2 cellular contexts compared by ENCODE assay signal in the genomic region with DNA sequence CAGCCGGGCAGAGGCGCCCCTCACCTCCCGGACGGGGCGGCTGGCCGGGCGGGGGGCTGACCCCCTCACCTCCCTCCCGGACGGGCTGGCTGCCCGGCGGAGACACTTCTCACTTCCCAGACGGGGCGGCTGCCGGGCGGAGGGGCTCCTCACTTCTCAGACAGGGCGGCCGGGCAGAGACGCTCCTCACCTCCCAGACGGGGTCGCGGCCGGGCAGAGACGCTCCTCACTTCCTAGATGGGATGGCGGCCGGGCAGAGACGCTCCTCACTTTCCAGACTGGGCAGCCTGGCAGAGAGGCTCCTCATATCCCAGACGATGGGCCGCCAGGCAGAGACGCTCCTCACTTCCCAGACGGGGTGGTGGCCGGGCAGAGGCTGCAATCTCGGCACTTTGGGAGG. TPM values are rescaled to one million over a fixed set of nuclear protein-coding genes. Genes with fewer than 3 reads are reported as not detected.
"Had no signal": no experiment of that assay in that cellular context is flagged by ENCODE, and none has a peak within 500 bp of the region (broad histone marks: within the 10 kb centered on the region; RNA-seq: fewer than 3 reads in every experiment).

No MANE protein-coding gene starts in this region.

RNA-seq across cellular contexts. Expression of gene IL17RE, which starts 37.3 kb away (rescaled TPM):
- total RNA-seq: occipital lobe, skeletal muscle tissue had no signal
